ENCODE assay signal across 15 cellular contexts in genomic region chr17:35342207-35342744, GRCh38. TPM values are rescaled to one million over a fixed set of nuclear protein-coding genes. Genes with fewer than 3 reads are reported as not detected.
DNase-seq lines count a peak whose midpoint lies in the region; ATAC-seq and TF ChIP-seq lines count a peak whose summit lies in the region.
"Had no signal": no experiment of that assay in that cellular context is flagged by ENCODE, and none has a peak within 500 bp of the region (broad histone marks: within the 10 kb centered on the region; RNA-seq: fewer than 3 reads in every experiment).

No MANE protein-coding gene starts in this region.

- peak overlapping the region; percentile 11 for H3K27ac Mint-ChIP-seq in activated naive CD8-positive, alpha-beta T cell
- no peak overlapping the region for H3K27ac Mint-ChIP-seq in activated naive CD8-positive, alpha-beta T cell treated with anti-CD3 and anti-CD28 coated beads, Interleukin-2, amount 50 U/mL, for 24 hours
- H3K27ac Mint-ChIP-seq in IgD-negative memory B cell, result peak overlapping the region; percentile 8 to 47 (median 25)
- peak overlapping the region; percentile 49 for H3K27ac Mint-ChIP-seq in activated T-helper 17 cell treated with anti-CD3 and anti-CD28 coated beads, Interleukin-2, amount 50 U/mL, for 72 hours
- H3K27ac Mint-ChIP-seq in stimulated activated naive B cell treated with anti-CD40 and anti-IgM and Interleukin-4, amounts not matched to agents 10 μg/mL and 1 μg/mL and 100 μg/mL, for 72 hours, result peak overlapping the region; percentile 84

- no peaks in the 10 kb centered on the region for H3K27me3 Mint-ChIP-seq in activated naive CD8-positive, alpha-beta T cell
- H3K27me3 Mint-ChIP-seq in activated naive CD8-positive, alpha-beta T cell treated with anti-CD3 and anti-CD28 coated beads, Interleukin-2, amount 50 U/mL, for 24 hours, result peaks cover 7% of the 10 kb centered on the region
- H3K27me3 Mint-ChIP-seq in IgD-negative memory B cell, result no peaks in the 10 kb centered on the region
- no peaks in the 10 kb centered on the region for H3K27me3 Mint-ChIP-seq in activated T-helper 17 cell treated with anti-CD3 and anti-CD28 coated beads, Interleukin-2, amount 50 U/mL, for 72 hours
- no peaks in the 10 kb centered on the region for H3K27me3 Mint-ChIP-seq in stimulated activated naive B cell treated with anti-CD40 and anti-IgM and Interleukin-4, amounts not matched to agents 10 μg/mL and 1 μg/mL and 100 μg/mL, for 72 hours

- no peak for DNase-seq in activated naive CD8-positive, alpha-beta T cell treated with anti-CD3 and anti-CD28 coated beads, Interleukin-2, amount 50 U/mL, for 24 hours
- no peak for DNase-seq in stimulated activated naive B cell treated with anti-CD40 and anti-IgM and Interleukin-4, amounts not matched to agents 10 μg/mL and 1 μg/mL and 100 μg/mL, for 72 hours
- no peak for DNase-seq in omental fat pad (ENCODE audit: low spot score)
- DNase-seq: activated gamma-delta T cell treated with Interleukin-2 at 50 U/mL for 16 hours, DMS53, head of caudate nucleus, lower lobe of right lung, MG63, NCI-H187 treated with DMSO at 0.1 percent for 48 hours, NCI-H345, substantia nigra had no signal

- no peak for TF ChIP-seq CTCF in omental fat pad (IDR thresholded peaks at IDR 0.05)

- H3K9me3 Mint-ChIP-seq in activated naive CD8-positive, alpha-beta T cell (ENCODE audit: low read depth), result no peaks in the 10 kb centered on the region
- H3K9me3 Mint-ChIP-seq in activated naive CD8-positive, alpha-beta T cell treated with anti-CD3 and anti-CD28 coated beads, Interleukin-2, amount 50 U/mL, for 24 hours, result peaks cover 17% of the 10 kb centered on the region
- H3K9me3 Mint-ChIP-seq in IgD-negative memory B cell, result no peaks in the 10 kb centered on the region
- peaks cover 3% of the 10 kb centered on the region for H3K9me3 Mint-ChIP-seq in activated T-helper 17 cell treated with anti-CD3 and anti-CD28 coated beads, Interleukin-2, amount 50 U/mL, for 72 hours
- H3K9me3 Mint-ChIP-seq in stimulated activated naive B cell treated with anti-CD40 and anti-IgM and Interleukin-4, amounts not matched to agents 10 μg/mL and 1 μg/mL and 100 μg/mL, for 72 hours, result peaks cover 7% of the 10 kb centered on the region in 2 donors

- ATAC-seq in activated naive CD8-positive, alpha-beta T cell treated with anti-CD3 and anti-CD28 coated beads, Interleukin-2, amount 50 U/mL, for 24 hours, result no peak
- no peak for ATAC-seq in activated T-helper 17 cell treated with anti-CD3 and anti-CD28 coated beads, Interleukin-2, amount 50 U/mL, for 72 hours (replicated peaks)
- ATAC-seq in stimulated activated naive B cell treated with anti-CD40 and anti-IgM and Interleukin-4, amounts not matched to agents 10 μg/mL and 1 μg/mL and 100 μg/mL, for 72 hours (replicated peaks), result peak; percentile 53 to 67
- ATAC-seq in omental fat pad (ENCODE audit: low FRiP score) (no peak), HG02678 (IDR thresholded peaks at IDR 0.05; ENCODE audit: unreplicated experiment) (no peak)
- ATAC-seq: lower lobe of right lung had no signal

- H3K4me3 Mint-ChIP-seq in activated naive CD8-positive, alpha-beta T cell, result peak overlapping the region; percentile 14
- H3K4me3 Mint-ChIP-seq in activated naive CD8-positive, alpha-beta T cell treated with anti-CD3 and anti-CD28 coated beads, Interleukin-2, amount 50 U/mL, for 24 hours, result no peak overlapping the region
- H3K4me3 Mint-ChIP-seq in IgD-negative memory B cell, result peak overlapping the region in 3 of 4 donors; percentile 41 to 91 (median 83)
- H3K4me3 Mint-ChIP-seq in activated T-helper 17 cell treated with anti-CD3 and anti-CD28 coated beads, Interleukin-2, amount 50 U/mL, for 72 hours, result peak overlapping the region; percentile 57
- peak overlapping the region; percentile 66 to 68 for H3K4me3 Mint-ChIP-seq in stimulated activated naive B cell treated with anti-CD40 and anti-IgM and Interleukin-4, amounts not matched to agents 10 μg/mL and 1 μg/mL and 100 μg/mL, for 72 hours

- peaks cover 33% of the 10 kb centered on the region for H3K4me1 Mint-ChIP-seq in activated naive CD8-positive, alpha-beta T cell (ENCODE audit: low read depth)
- peaks cover 31% of the 10 kb centered on the region for H3K4me1 Mint-ChIP-seq in activated naive CD8-positive, alpha-beta T cell treated with anti-CD3 and anti-CD28 coated beads, Interleukin-2, amount 50 U/mL, for 24 hours
- peaks cover 26 to 35% (median 30%) of the 10 kb centered on the region in 3 donors for H3K4me1 Mint-ChIP-seq in IgD-negative memory B cell
- H3K4me1 Mint-ChIP-seq in activated T-helper 17 cell treated with anti-CD3 and anti-CD28 coated beads, Interleukin-2, amount 50 U/mL, for 72 hours, result peaks cover 26% of the 10 kb centered on the region
- peaks cover 26 to 49% of the 10 kb centered on the region in 2 donors for H3K4me1 Mint-ChIP-seq in stimulated activated naive B cell treated with anti-CD40 and anti-IgM and Interleukin-4, amounts not matched to agents 10 μg/mL and 1 μg/mL and 100 μg/mL, for 72 hours

- H3K36me3 Mint-ChIP-seq in activated naive CD8-positive, alpha-beta T cell, result peaks cover 6% of the 10 kb centered on the region
- H3K36me3 Mint-ChIP-seq in activated naive CD8-positive, alpha-beta T cell treated with anti-CD3 and anti-CD28 coated beads, Interleukin-2, amount 50 U/mL, for 24 hours (ENCODE audit: low read depth), result peaks cover 1% of the 10 kb centered on the region
- no peaks in the 10 kb centered on the region for H3K36me3 Mint-ChIP-seq in IgD-negative memory B cell
- no peaks in the 10 kb centered on the region for H3K36me3 Mint-ChIP-seq in activated T-helper 17 cell treated with anti-CD3 and anti-CD28 coated beads, Interleukin-2, amount 50 U/mL, for 72 hours (ENCODE audit: low read depth)
- peaks cover 0 to 9% of the 10 kb centered on the region in 2 donors for H3K36me3 Mint-ChIP-seq in stimulated activated naive B cell treated with anti-CD40 and anti-IgM and Interleukin-4, amounts not matched to agents 10 μg/mL and 1 μg/mL and 100 μg/mL, for 72 hours

RNA-seq across cellular contexts. Expression of gene SLFN11, which starts 31.1 kb away (rescaled TPM):
- 11.2 TPM for polyA plus RNA-seq in IgD-negative memory B cell
- total RNA-seq in activated T-helper 17 cell treated with anti-CD3 and anti-CD28 coated beads, Interleukin-2, amount 50 U/mL, for 72 hours, result 100 to 1,000 TPM in 1 of 2 donors, 10 to 100 TPM in 1; 77.5 to 112 TPM
- total RNA-seq in omental fat pad, result 100 to 1,000 TPM in 1 of 4 donors, 10 to 100 TPM in 3; 58.1 to 127 (median 92.3) TPM

Comparison
In these comparisons a context has a peak if more than half of its experiments do, and no peak if none do; other contexts are left out.
1. ATAC-seq: peak in stimulated activated naive B cell treated with anti-CD40 and anti-IgM and Interleukin-4, amounts not matched to agents 10 μg/mL and 1 μg/mL and 100 μg/mL, for 72 hours (2 of 2); none in activated naive CD8-positive, alpha-beta T cell treated with anti-CD3 and anti-CD28 coated beads, Interleukin-2, amount 50 U/mL, for 24 hours (single experiment), activated T-helper 17 cell treated with anti-CD3 and anti-CD28 coated beads, Interleukin-2, amount 50 U/mL, for 72 hours (single experiment), omental fat pad (single experiment) and HG02678 (single experiment).